ENCODE assay signal across 13 cellular contexts in genomic region chr4:53695540-53696463, GRCh38.
DNase-seq lines count a peak whose midpoint lies in the region; ATAC-seq and TF ChIP-seq lines count a peak whose summit lies in the region.
"Had no signal": no experiment of that assay in that cellular context is flagged by ENCODE, and none has a peak within 500 bp of the region (broad histone marks: within the 10 kb centered on the region; RNA-seq: fewer than 3 reads in every experiment).

No MANE protein-coding gene starts in this region.

- peaks cover under 1 to 10% of the 10 kb centered on the region in 2 donors for H3K27me3 Mint-ChIP-seq in natural killer cell (ENCODE audit: low read depth in 2 of 2)

- H3K4me3 Mint-ChIP-seq in natural killer cell: no peak overlapping the region
- H3K4me3 Mint-ChIP-seq: CD14-positive monocyte; central memory CD8-positive, alpha-beta T cell had no signal

- H3K27ac ChIP-seq in upper lobe of right lung: no peak overlapping the region

- ATAC-seq in GM21447 (IDR thresholded peaks at IDR 0.05; ENCODE audit: unreplicated experiment): peak; percentile 86
- ATAC-seq in HG03135 (IDR thresholded peaks at IDR 0.05; ENCODE audit: unreplicated experiment): peak; percentile 80
- ATAC-seq in upper lobe of right lung: no peak
- no peak for ATAC-seq in natural killer cell

- no peak overlapping the region for H3K27ac Mint-ChIP-seq in natural killer cell
- H3K27ac Mint-ChIP-seq: progenitor cell of endocrine pancreas had no signal

- peak overlapping the region; percentile 9 for H3K9ac ChIP-seq in adipocyte (ENCODE audit: low read length)

- H3K36me3 ChIP-seq in adipocyte (ENCODE audit: control insufficient read depth, insufficient read depth, low read length, severe bottlenecking) (no peaks in the 10 kb centered on the region), upper lobe of right lung (no peaks in the 10 kb centered on the region)

- no peak for DNase-seq in adipocyte (ENCODE audit: low read depth)
- DNase-seq in SKM-1 treated with dmso at 0.1 percent for 144 hours (lab: John Stamatoyannopoulos, UW; ENCODE audit: unreplicated experiment): no peak
- no peak for DNase-seq in upper lobe of right lung
- DNase-seq in natural killer cell: no peak
- no peak for DNase-seq in NCI-H2029 (lab: John Stamatoyannopoulos, UW)
- DNase-seq: activated CD4-positive, alpha-beta T cell treated with anti-CD3 and anti-CD28 coated beads for 48 hours; activated effector memory CD4-positive, alpha-beta T cell treated with anti-CD3 and anti-CD28 coated beads, Interleukin-2, amount 50 U/mL, for 16 hours had no signal

- no peaks in the 10 kb centered on the region for H3K27me3 ChIP-seq in adipocyte (replicated peaks; ENCODE audit: control insufficient read depth, insufficient read depth, low read length)
- no peaks in the 10 kb centered on the region for H3K27me3 ChIP-seq in upper lobe of right lung

- H3K9me3 ChIP-seq in adipocyte (ENCODE audit: control insufficient read depth, low read length) (no peaks in the 10 kb centered on the region), upper lobe of right lung (no peaks in the 10 kb centered on the region)

- TF ChIP-seq POLR2A in GM18526 (IDR thresholded peaks at IDR 0.05; ENCODE audit: extremely low read depth, insufficient read length): peak; percentile 15

- no peaks in the 10 kb centered on the region for H3K4me1 Mint-ChIP-seq in natural killer cell
- H3K4me1 Mint-ChIP-seq: central memory CD8-positive, alpha-beta T cell had no signal

- TF ChIP-seq CTCF in upper lobe of right lung (IDR thresholded peaks at IDR 0.05) (no peak), natural killer cell (IDR thresholded peaks at IDR 0.05) (no peak)

- intact Hi-C loops in upper lobe of right lung (cut with DNase I) (no loop called here), natural killer cell (cut with micrococcal nuclease) (no loop called here)

- H3K4me3 ChIP-seq in adipocyte (ENCODE audit: low read length): peak overlapping the region; percentile 26
- H3K4me3 ChIP-seq in upper lobe of right lung: no peak overlapping the region

- H3K4me1 ChIP-seq in adipocyte (ENCODE audit: control insufficient read depth, insufficient read depth, low read length): peaks cover 40% of the 10 kb centered on the region
- no peaks in the 10 kb centered on the region for H3K4me1 ChIP-seq in upper lobe of right lung

- no peaks in the 10 kb centered on the region for H3K9me3 Mint-ChIP-seq in natural killer cell

- H3K36me3 Mint-ChIP-seq in natural killer cell: no peaks in the 10 kb centered on the region
- H3K36me3 Mint-ChIP-seq: CD14-positive monocyte had no signal

Comparison
In these comparisons a context has a peak if more than half of its experiments do, and no peak if none do; other contexts are left out.
1. ATAC-seq: peak in GM21447 (single experiment) and HG03135 (single experiment); none in upper lobe of right lung (single experiment) and natural killer cell (0 of 3).